In the genomic region with DNA sequence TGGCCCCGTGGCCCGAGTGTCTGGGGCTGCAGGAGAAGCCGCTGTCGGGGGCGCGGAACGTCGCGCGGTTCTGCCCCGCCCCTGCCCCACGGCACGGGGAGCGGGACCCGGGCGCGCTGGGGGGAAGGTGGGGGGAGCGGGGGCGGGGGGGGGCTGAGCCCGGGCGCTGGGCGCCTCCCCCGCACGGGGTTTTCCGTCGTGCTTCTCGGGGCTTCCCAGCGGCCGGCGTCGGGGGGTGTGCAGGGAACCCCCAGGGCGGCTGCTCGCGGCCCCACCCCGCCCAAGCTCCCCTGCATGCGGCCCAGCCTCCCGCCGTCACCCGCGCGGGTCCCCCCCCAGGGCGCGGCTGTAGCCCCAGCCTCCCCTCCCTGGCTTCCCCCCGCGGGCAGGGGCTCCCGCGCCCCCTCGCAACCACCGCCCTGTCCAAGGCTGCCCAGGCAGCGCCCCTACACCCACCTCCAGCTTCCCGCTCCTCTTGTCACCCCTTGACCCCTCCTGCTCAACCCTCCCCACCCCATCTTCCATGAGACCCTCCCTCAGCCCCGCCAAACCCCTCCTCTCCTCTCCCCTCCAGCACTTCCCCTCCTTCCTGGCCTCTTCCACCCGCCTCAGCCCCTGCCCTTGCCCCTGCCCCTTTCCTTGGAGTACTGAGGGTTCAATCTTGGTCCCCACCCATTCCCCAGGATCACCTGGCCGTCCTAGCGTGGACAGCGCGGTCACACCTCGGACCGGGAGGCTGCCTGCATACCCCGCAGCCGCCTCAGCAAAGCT, we compare ENCODE assay signal across 11 cellular contexts. TPM values are rescaled to one million over a fixed set of nuclear protein-coding genes. Genes with fewer than 3 reads are reported as not detected.
DNase-seq lines count a peak whose midpoint lies in the region; ATAC-seq, FAIRE-seq and TF ChIP-seq lines count a peak whose summit lies in the region.
"Had no signal": no experiment of that assay in that cellular context is flagged by ENCODE, and none has a peak within 500 bp of the region (broad histone marks: within the 10 kb centered on the region; RNA-seq: fewer than 3 reads in every experiment).

No MANE protein-coding gene starts in this region.

- H3K9me3 ChIP-seq in effector memory CD4-positive, alpha-beta T cell (ENCODE audit: control insufficient read depth, low read length): no peaks in the 10 kb centered on the region

- peaks cover 32% of the 10 kb centered on the region for H3K4me1 ChIP-seq in effector memory CD4-positive, alpha-beta T cell (ENCODE audit: control insufficient read depth, insufficient read depth, low read length, poor library complexity, severe bottlenecking)

- no peak for FAIRE-seq in GM12891 (lab: Jason Lieb, UNC)

- H3K27me3 ChIP-seq in effector memory CD4-positive, alpha-beta T cell (replicated peaks; ENCODE audit: control insufficient read depth, insufficient read depth, low read length, poor library complexity, severe bottlenecking): peaks cover 27% of the 10 kb centered on the region

- H3K4me3 ChIP-seq in effector memory CD4-positive, alpha-beta T cell (ENCODE audit: insufficient read depth, low read depth, low read length, poor library complexity, severe bottlenecking): peak overlapping the region; percentile 29

- no peaks in the 10 kb centered on the region for H3K36me3 ChIP-seq in effector memory CD4-positive, alpha-beta T cell (ENCODE audit: control insufficient read depth, insufficient read depth, low read length)

- DNase-seq in GM12891 (ENCODE audit: insufficient read length, low spot score) (peak; percentile 69), NCI-H524 treated with DMSO at 0.1 percent for 48 hours (lab: John Stamatoyannopoulos, UW) (no peak), dermis blood vessel endothelial cell (no peak), dedifferentiated amniotic fluid mesenchymal stem cell (ENCODE audit: extremely low spot score) (no peak)
- peak; percentile 58 for DNase-seq in activated CD4-positive, alpha-beta T cell treated with anti-CD3 and anti-CD28 coated beads, Interleukin-2, amount 50 U/mL, for 1 hour
- DNase-seq in effector memory CD4-positive, alpha-beta T cell: peak; percentile 57 to 68 (median 66)
- peak; percentile 50 for DNase-seq in stimulated activated CD4-positive, alpha-beta T cell treated with anti-CD3 and anti-CD28 coated beads, Interleukin-4, amount 100 ng/mL, for 24 hours

- peak overlapping the region; percentile 11 for H3K27ac ChIP-seq in effector memory CD4-positive, alpha-beta T cell (ENCODE audit: insufficient read depth, low read length, poor library complexity, severe bottlenecking)

- no peak for TF ChIP-seq POLR2A in GM12891 (IDR thresholded peaks at IDR 0.05; ENCODE audit: low read depth, low read length)

- ATAC-seq in HG03175 (IDR thresholded peaks at IDR 0.05; ENCODE audit: unreplicated experiment): no peak
- ATAC-seq: Panc1 had no signal

TF ChIP-seq in GM12891, 5 proteins besides CTCF, POLR2A, EP300 and RAD21:
- TF ChIP-seq PAX5 (IDR thresholded peaks at IDR 0.05; ENCODE audit: insufficient read depth, low read length, severe bottlenecking) (no peak), TAF1 (IDR thresholded peaks at IDR 0.05; ENCODE audit: low read depth, low read length) (no peak), SPI1 (IDR thresholded peaks at IDR 0.05; ENCODE audit: low read depth, low read length) (no peak), POU2F2 (IDR thresholded peaks at IDR 0.05; ENCODE audit: low read depth, low read length) (no peak), POLR2AphosphoS5 (IDR thresholded peaks at IDR 0.05; ENCODE audit: low read depth, low read length) (no peak)

RNA-seq across cellular contexts. Expression of a gene that starts 1.7 kb away (rescaled TPM):
- 0.05 TPM for polyA plus RNA-seq in GM12891 (2012; ENCODE audit: low read depth, missing spikeins)
- 0.05 and 0.17 TPM in 2 replicates for total RNA-seq in dermis blood vessel endothelial cell
- total RNA-seq: myocyte had no signal

RNA-seq across cellular contexts. Expression of a gene that starts 47.2 kb away (rescaled TPM):
- 0.04 TPM for polyA plus RNA-seq in GM12891 (2012; ENCODE audit: low read depth, missing spikeins)
- not detected in 2 replicates for total RNA-seq in dermis blood vessel endothelial cell
- total RNA-seq: myocyte had no signal
- polyA plus RNA-seq: adipose tissue had no signal

RNA-seq across cellular contexts. Expression of a gene that starts 50.3 kb away (rescaled TPM):
- polyA plus RNA-seq in GM12891 (2012; ENCODE audit: low read depth, missing spikeins): 34.2 TPM
- total RNA-seq in dermis blood vessel endothelial cell: 463 and 464 TPM in 2 replicates

Comparison
In these comparisons a context has a peak if more than half of its experiments do, and no peak if none do; other contexts are left out.
1. DNase-seq: peak in GM12891 (single experiment), activated CD4-positive, alpha-beta T cell treated with anti-CD3 and anti-CD28 coated beads, Interleukin-2, amount 50 U/mL, for 1 hour (single experiment), effector memory CD4-positive, alpha-beta T cell (3 of 3) and stimulated activated CD4-positive, alpha-beta T cell treated with anti-CD3 and anti-CD28 coated beads, Interleukin-4, amount 100 ng/mL, for 24 hours (single experiment); none in NCI-H524 treated with DMSO at 0.1 percent for 48 hours (single experiment), dermis blood vessel endothelial cell (single experiment) and dedifferentiated amniotic fluid mesenchymal stem cell (single experiment).